In genomic region chr1:25079048-25079447, GRCh38 we compare ENCODE assay signal across 32 cellular contexts.
"Had no signal": no experiment of that assay in that cellular context is flagged by ENCODE, and none has a peak within 500 bp of the region (broad histone marks: within the 10 kb centered on the region; RNA-seq: fewer than 3 reads in every experiment).

No MANE protein-coding gene starts in this region.

- H3K4me3 ChIP-seq: ascending aorta, cardiac muscle cell had no signal

- ATAC-seq: activated CD4-positive, alpha-beta T cell treated with anti-CD3 and anti-CD28 coated beads for 36 hours; activated CD4-positive, CD25-positive, alpha-beta regulatory T cell treated with anti-CD3 and anti-CD28 coated beads, Interleukin-2, amount 50 U/mL, for 24 hours; activated CD8-positive, alpha-beta memory T cell treated with anti-CD3 and anti-CD28 coated beads, Interleukin-2, amount 10 ng/mL, durations not matched to agents 7 days and 5 days; activated CD8-positive, alpha-beta T cell treated with anti-CD3 and anti-CD28 coated beads, Interleukin-2, amount 10 ng/mL, durations not matched to agents 7 days and 5 days; activated naive CD8-positive, alpha-beta T cell treated with anti-CD3 and anti-CD28 coated beads, Interleukin-2, amount 50 U/mL, for 24 hours; WTC11 had no signal

- H3K27me3 ChIP-seq: ascending aorta, cardiac muscle cell had no signal

- H3K36me3 ChIP-seq: ascending aorta, cardiac muscle cell, WERI-Rb-1 had no signal

- DNase-seq: activated CD4-positive, alpha-beta memory T cell treated with anti-CD3 and anti-CD28 coated beads, Interleukin-2, amount 10 ng/mL, durations not matched to agents 7 days and 5 days; activated CD4-positive, alpha-beta T cell treated with anti-CD3 and anti-CD28 coated beads for 1 hour; activated CD4-positive, alpha-beta T cell treated with anti-CD3 and anti-CD28 coated beads for 36 hours; activated CD4-positive, alpha-beta T cell treated with anti-CD3 and anti-CD28 coated beads for 48 hours; activated CD4-positive, alpha-beta T cell treated with anti-CD3 and anti-CD28 coated beads, Interleukin-2, amount 10 ng/mL, durations not matched to agents 7 days and 5 days; activated CD4-positive, alpha-beta T cell treated with anti-CD3 and anti-CD28 coated beads, Interleukin-2, amount 50 U/mL, for 48 hours; activated CD4-positive, CD25-positive, alpha-beta regulatory T cell; activated CD8-positive, alpha-beta memory T cell treated with anti-CD3 and anti-CD28 coated beads for 24 hours; activated CD8-positive, alpha-beta memory T cell treated with anti-CD3 and anti-CD28 coated beads, Interleukin-2, amount 10 ng/mL, durations not matched to agents 7 days and 5 days; activated CD8-positive, alpha-beta memory T cell treated with anti-CD3 and anti-CD28 coated beads, Interleukin-2, amount 50 U/mL, for 48 hours; activated CD8-positive, alpha-beta T cell treated with anti-CD3 and anti-CD28 coated beads, Interleukin-2, amount 10 ng/mL, durations not matched to agents 7 days and 5 days; activated effector memory CD4-positive, alpha-beta T cell treated with Interleukin-2 at 50 U/mL for 16 hours; activated gamma-delta T cell; activated naive CD4-positive, alpha-beta T cell treated with anti-CD3 and anti-CD28 coated beads, Interleukin-2, amount 10 ng/mL, durations not matched to agents 7 days and 5 days; activated naive CD4-positive, alpha-beta T cell treated with Interleukin-2 at 50 U/mL for 16 hours; activated naive CD8-positive, alpha-beta T cell treated with anti-CD3 and anti-CD28 coated beads, Interleukin-2, amount 10 ng/mL, durations not matched to agents 7 days and 5 days; activated naive CD8-positive, alpha-beta T cell treated with anti-CD3 and anti-CD28 coated beads, Interleukin-2, amount 50 U/mL, for 24 hours; activated T-cell treated with anti-CD3 and anti-CD28 coated beads, Interleukin-2, amount 50 U/mL, for 24 hours; activated T-cell treated with anti-CD3 and anti-CD28 coated beads, Interleukin-2, amount 50 U/mL, for 48 hours; amygdala; anterior cingulate cortex; caudate nucleus; cerebellar nuclear complex; T-helper 1 cell; T-helper 2 cell; T-helper 9 cell; WERI-Rb-1 had no signal

- H3K27ac ChIP-seq: ascending aorta, cardiac muscle cell, WERI-Rb-1 had no signal

- H3K4me1 ChIP-seq: ascending aorta had no signal

- FAIRE-seq: bronchial epithelial cell had no signal
